26 cellular contexts compared by ENCODE assay signal in genomic region chr13:61779456-61779855, GRCh38.
"Had no signal": no experiment of that assay in that cellular context is flagged by ENCODE, and none has a peak within 500 bp of the region (broad histone marks: within the 10 kb centered on the region; RNA-seq: fewer than 3 reads in every experiment).

No MANE protein-coding gene starts in this region.

- H3K27me3 ChIP-seq: pancreas, tibial nerve, uterus had no signal

- H3K9me3 Mint-ChIP-seq: type B pancreatic cell had no signal

- H3K4me1 ChIP-seq: pancreas, prostate gland, uterus had no signal

- H3K36me3 ChIP-seq: left ventricle myocardium inferior, pancreas, prostate gland, tibial nerve, uterus had no signal

- H3K27ac Mint-ChIP-seq: naive thymus-derived CD4-positive, alpha-beta T cell; natural killer cell treated with Interleukin-12 subunit alpha and Interleukin-12 subunit beta and Interleukin-15 and Interleukin-18, amount 100 ng/mL, for 72 hours; stimulated activated naive CD8-positive, alpha-beta T cell treated with anti-CD3 and anti-CD28 coated beads, Interleukin-15, Interleukin-2, amounts not matched to agents 100 ng/mL and 50 ng/mL, for 24 hours; type B pancreatic cell had no signal

- ATAC-seq: mucosa of descending colon; naive thymus-derived CD4-positive, alpha-beta T cell; natural killer cell treated with Interleukin-12 subunit alpha and Interleukin-12 subunit beta and Interleukin-15 and Interleukin-18, amount 100 ng/mL, for 72 hours; pancreas; right cardiac atrium; sciatic nerve had no signal

- H3K9me3 ChIP-seq: left ventricle myocardium inferior, pancreas, prostate gland, tibial nerve, uterus had no signal

- H3K4me3 Mint-ChIP-seq: naive thymus-derived CD4-positive, alpha-beta T cell; natural killer cell treated with Interleukin-12 subunit alpha and Interleukin-12 subunit beta and Interleukin-15 and Interleukin-18, amount 100 ng/mL, for 72 hours; stimulated activated naive CD8-positive, alpha-beta T cell treated with anti-CD3 and anti-CD28 coated beads, Interleukin-15, Interleukin-2, amounts not matched to agents 100 ng/mL and 50 ng/mL, for 24 hours; type B pancreatic cell had no signal

- H3K4me1 Mint-ChIP-seq: naive thymus-derived CD4-positive, alpha-beta T cell had no signal

- H3K36me3 Mint-ChIP-seq: naive thymus-derived CD4-positive, alpha-beta T cell; natural killer cell treated with Interleukin-12 subunit alpha and Interleukin-12 subunit beta and Interleukin-15 and Interleukin-18, amount 100 ng/mL, for 72 hours; type B pancreatic cell had no signal

- H3K27me3 Mint-ChIP-seq: naive thymus-derived CD4-positive, alpha-beta T cell; natural killer cell treated with Interleukin-12 subunit alpha and Interleukin-12 subunit beta and Interleukin-15 and Interleukin-18, amount 100 ng/mL, for 72 hours; stimulated activated naive CD8-positive, alpha-beta T cell treated with anti-CD3 and anti-CD28 coated beads, Interleukin-15, Interleukin-2, amounts not matched to agents 100 ng/mL and 50 ng/mL, for 24 hours; type B pancreatic cell had no signal

- H3K27ac ChIP-seq: left ventricle myocardium inferior, pancreas, prostate gland, skin epidermis, tibial nerve, uterus had no signal

- H3K4me3 ChIP-seq: left ventricle myocardium inferior, lung, mucosa of descending colon, pancreas, prostate gland, skin epidermis, tibial nerve, uterus had no signal

- DNase-seq: hypothalamus; islet precursor cell; left ventricle myocardium inferior; midbrain; mucosa of descending colon; naive thymus-derived CD4-positive, alpha-beta T cell; nucleus accumbens; pancreas; posterior cingulate gyrus; retina; right cardiac atrium; stimulated activated CD4-positive, alpha-beta T cell treated with anti-CD3 and anti-CD28 coated beads, Interleukin-12 subunit alpha, Interleukin-12 subunit beta, amount 100 ng/mL, for 4 hours; stimulated activated CD4-positive, alpha-beta T cell treated with anti-CD3 and anti-CD28 coated beads, Interleukin-15, amount 100 ng/mL, for 24 hours; stimulated activated CD4-positive, alpha-beta T cell treated with anti-CD3 and anti-CD28 coated beads, Interleukin-2, amount 100 ng/mL, for 24 hours; stimulated activated CD4-positive, alpha-beta T cell treated with anti-CD3 and anti-CD28 coated beads, Interleukin-4, amount 100 ng/mL, for 1 hour; stimulated activated naive CD4-positive, alpha-beta T cell; substantia nigra; uterus had no signal
